In the genomic region with DNA sequence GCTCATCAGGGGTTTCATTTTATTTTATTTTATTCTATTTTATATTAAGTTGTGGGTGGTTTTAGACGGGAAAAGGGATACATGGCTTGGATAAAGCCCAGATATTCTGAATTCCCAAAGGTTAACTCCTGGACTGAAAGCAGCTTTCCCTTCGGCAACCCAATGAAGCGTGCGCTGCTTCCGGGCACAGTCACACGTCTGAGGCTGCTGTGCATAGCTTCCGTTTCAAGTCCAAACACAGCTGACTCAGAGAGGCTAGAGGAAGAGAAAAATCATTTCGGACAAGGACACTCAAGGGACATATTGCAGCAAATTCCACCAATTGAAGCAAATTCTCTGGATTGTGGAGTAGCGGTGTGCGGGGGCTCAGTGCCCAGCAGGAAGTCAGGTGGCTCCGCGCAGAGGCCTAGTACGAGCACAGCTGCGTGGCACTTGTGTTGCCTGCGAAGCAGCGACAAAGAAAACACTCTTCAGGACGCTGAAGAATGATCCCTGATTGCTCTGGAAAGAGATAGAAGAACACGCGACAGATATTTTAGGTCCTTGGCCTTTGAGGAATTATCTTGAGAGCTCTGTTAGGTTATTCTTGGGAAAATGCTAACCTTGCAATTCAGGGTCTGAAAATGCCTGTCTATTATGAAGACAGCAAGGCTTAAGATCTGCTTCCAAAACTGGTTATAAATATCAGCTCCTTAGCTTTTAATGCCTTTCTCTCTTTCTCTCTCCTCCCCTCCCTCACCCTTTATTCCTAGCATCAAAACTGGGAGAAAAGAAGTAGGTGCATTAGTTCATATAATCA, we compare ENCODE assay signal across 2 cellular contexts.
TF ChIP-seq lines count a peak whose summit lies in the region.

No MANE protein-coding gene starts in this region.

TF ChIP-seq in GM23338, 12 proteins besides CTCF, POLR2A, EP300 and RAD21:
- TF ChIP-seq, protein P1, sequence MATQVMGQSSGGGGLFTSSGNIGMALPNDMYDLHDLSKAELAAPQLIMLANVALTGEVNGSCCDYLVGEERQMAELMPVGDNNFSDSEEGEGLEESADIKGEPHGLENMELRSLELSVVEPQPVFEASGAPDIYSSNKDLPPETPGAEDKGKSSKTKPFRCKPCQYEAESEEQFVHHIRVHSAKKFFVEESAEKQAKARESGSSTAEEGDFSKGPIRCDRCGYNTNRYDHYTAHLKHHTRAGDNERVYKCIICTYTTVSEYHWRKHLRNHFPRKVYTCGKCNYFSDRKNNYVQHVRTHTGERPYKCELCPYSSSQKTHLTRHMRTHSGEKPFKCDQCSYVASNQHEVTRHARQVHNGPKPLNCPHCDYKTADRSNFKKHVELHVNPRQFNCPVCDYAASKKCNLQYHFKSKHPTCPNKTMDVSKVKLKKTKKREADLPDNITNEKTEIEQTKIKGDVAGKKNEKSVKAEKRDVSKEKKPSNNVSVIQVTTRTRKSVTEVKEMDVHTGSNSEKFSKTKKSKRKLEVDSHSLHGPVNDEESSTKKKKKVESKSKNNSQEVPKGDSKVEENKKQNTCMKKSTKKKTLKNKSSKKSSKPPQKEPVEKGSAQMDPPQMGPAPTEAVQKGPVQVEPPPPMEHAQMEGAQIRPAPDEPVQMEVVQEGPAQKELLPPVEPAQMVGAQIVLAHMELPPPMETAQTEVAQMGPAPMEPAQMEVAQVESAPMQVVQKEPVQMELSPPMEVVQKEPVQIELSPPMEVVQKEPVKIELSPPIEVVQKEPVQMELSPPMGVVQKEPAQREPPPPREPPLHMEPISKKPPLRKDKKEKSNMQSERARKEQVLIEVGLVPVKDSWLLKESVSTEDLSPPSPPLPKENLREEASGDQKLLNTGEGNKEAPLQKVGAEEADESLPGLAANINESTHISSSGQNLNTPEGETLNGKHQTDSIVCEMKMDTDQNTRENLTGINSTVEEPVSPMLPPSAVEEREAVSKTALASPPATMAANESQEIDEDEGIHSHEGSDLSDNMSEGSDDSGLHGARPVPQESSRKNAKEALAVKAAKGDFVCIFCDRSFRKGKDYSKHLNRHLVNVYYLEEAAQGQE (IDR thresholded peaks at IDR 0.05; ENCODE audit: unreplicated experiment): no peak
- TF ChIP-seq EZH2 (IDR thresholded peaks at IDR 0.05; ENCODE audit: low read depth, unreplicated experiment) (no peak), STAT1 (IDR thresholded peaks at IDR 0.05; ENCODE audit: unreplicated experiment) (no peak), JUNB (IDR thresholded peaks at IDR 0.05; ENCODE audit: unreplicated experiment) (no peak), ZNF114 (CRISPR knock-in tag; IDR thresholded peaks at IDR 0.05) (no peak)
TF ChIP-seq in GM23338: peak in this region for 0.

TF ChIP-seq in H1, 55 proteins besides CTCF, POLR2A, EP300 and RAD21:
- no peak for TF ChIP-seq SRF (IDR thresholded peaks at IDR 0.05; ENCODE audit: low read depth, low read length)
- no peak for TF ChIP-seq SIX5 (IDR thresholded peaks at IDR 0.05; ENCODE audit: low read depth, low read length)
- no peak for TF ChIP-seq EGR1 (IDR thresholded peaks at IDR 0.05; ENCODE audit: borderline replicate concordance, low read depth, low read length)
- TF ChIP-seq, protein P2, sequence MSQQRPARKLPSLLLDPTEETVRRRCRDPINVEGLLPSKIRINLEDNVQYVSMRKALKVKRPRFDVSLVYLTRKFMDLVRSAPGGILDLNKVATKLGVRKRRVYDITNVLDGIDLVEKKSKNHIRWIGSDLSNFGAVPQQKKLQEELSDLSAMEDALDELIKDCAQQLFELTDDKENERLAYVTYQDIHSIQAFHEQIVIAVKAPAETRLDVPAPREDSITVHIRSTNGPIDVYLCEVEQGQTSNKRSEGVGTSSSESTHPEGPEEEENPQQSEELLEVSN (IDR thresholded peaks at IDR 0.05): no peak
- no peak for TF ChIP-seq ZNF274 (IDR thresholded peaks at IDR 0.05; ENCODE audit: borderline replicate concordance, extremely low read depth, low read length)
- no peak for TF ChIP-seq POLR2AphosphoS5 (IDR thresholded peaks at IDR 0.05; ENCODE audit: low read depth, low read length)
- TF ChIP-seq PHF8 (conservative IDR thresholded peaks at IDR 0.05; ENCODE audit: low read depth, low read length): no peak
- TF ChIP-seq KDM1A (IDR thresholded peaks at IDR 0.05; ENCODE audit: borderline replicate concordance, low read length): no peak
